In the genomic region with DNA sequence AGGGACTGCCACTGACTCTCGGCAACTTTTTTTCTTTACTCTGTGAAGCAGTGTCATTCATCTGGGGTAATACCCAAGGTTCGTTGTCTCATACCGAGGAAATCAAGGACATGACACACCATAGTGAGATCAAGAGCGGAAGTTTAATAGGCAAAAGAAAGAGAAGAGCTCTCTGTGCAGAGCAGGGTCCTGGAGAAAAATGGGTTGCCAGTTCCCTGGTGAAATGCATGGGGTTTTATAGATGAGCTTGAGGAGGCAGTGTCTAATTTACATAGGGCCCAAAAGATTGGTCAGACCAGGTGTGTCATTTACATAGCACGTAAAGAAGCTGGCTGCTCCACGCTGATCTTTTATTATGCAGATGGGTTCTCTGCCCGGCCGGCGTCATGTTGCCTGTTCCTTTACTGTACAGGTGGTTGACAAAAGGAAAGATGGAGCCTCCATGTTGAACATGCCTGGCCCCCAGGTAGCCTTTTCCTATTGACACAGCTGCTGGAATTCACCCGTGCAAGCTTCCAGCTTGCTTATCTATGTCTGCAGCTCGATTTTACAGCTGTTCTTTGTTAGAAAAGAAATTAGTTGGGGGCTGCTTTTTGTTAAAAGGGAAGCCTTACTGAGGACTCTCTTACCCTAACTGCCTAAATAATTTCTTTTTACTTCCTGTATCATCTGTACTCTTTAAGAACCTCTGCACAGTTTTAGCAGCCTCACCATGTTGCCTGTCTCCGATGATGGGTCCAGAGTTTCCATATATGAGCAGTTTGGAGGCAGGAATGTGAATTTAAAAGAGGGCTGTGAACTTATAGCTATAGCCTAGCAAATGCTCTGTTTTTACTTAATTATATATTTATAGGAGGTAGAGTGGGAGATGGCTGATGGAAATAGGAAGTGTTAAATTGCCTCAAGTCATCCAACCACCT, we compare ENCODE assay signal across 1 cellular context.
TF ChIP-seq lines count a peak whose summit lies in the region.

No MANE protein-coding gene starts in this region.

TF ChIP-seq in WTC11, 78 proteins besides CTCF, POLR2A, EP300 and RAD21 (continued from another document):
- TF ChIP-seq, protein P1, sequence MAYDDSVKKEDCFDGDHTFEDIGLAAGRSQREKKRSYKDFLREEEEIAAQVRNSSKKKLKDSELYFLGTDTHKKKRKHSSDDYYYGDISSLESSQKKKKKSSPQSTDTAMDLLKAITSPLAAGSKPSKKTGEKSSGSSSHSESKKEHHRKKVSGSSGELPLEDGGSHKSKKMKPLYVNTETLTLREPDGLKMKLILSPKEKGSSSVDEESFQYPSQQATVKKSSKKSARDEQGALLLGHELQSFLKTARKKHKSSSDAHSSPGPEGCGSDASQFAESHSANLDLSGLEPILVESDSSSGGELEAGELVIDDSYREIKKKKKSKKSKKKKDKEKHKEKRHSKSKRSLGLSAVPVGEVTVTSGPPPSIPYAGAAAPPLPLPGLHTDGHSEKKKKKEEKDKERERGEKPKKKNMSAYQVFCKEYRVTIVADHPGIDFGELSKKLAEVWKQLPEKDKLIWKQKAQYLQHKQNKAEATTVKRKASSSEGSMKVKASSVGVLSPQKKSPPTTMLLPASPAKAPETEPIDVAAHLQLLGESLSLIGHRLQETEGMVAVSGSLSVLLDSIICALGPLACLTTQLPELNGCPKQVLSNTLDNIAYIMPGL (CRISPR knock-in tag; IDR thresholded peaks at IDR 0.05) = no peak
- TF ChIP-seq, protein P2, sequence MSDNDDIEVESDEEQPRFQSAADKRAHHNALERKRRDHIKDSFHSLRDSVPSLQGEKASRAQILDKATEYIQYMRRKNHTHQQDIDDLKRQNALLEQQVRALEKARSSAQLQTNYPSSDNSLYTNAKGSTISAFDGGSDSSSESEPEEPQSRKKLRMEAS (CRISPR knock-in tag; IDR thresholded peaks at IDR 0.05) = peak; percentile 28; the same call in 1 of the 2 replicates
- TF ChIP-seq, protein P3, sequence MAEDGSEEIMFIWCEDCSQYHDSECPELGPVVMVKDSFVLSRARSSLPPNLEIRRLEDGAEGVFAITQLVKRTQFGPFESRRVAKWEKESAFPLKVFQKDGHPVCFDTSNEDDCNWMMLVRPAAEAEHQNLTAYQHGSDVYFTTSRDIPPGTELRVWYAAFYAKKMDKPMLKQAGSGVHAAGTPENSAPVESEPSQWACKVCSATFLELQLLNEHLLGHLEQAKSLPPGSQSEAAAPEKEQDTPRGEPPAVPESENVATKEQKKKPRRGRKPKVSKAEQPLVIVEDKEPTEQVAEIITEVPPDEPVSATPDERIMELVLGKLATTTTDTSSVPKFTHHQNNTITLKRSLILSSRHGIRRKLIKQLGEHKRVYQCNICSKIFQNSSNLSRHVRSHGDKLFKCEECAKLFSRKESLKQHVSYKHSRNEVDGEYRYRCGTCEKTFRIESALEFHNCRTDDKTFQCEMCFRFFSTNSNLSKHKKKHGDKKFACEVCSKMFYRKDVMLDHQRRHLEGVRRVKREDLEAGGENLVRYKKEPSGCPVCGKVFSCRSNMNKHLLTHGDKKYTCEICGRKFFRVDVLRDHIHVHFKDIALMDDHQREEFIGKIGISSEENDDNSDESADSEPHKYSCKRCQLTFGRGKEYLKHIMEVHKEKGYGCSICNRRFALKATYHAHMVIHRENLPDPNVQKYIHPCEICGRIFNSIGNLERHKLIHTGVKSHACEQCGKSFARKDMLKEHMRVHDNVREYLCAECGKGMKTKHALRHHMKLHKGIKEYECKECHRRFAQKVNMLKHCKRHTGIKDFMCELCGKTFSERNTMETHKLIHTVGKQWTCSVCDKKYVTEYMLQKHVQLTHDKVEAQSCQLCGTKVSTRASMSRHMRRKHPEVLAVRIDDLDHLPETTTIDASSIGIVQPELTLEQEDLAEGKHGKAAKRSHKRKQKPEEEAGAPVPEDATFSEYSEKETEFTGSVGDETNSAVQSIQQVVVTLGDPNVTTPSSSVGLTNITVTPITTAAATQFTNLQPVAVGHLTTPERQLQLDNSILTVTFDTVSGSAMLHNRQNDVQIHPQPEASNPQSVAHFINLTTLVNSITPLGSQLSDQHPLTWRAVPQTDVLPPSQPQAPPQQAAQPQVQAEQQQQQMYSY (CRISPR knock-in tag; IDR thresholded peaks at IDR 0.05) = no peak
- TF ChIP-seq ELF4 (CRISPR knock-in tag; IDR thresholded peaks at IDR 0.05; ENCODE audit: low read depth) (no peak), OVOL2 (CRISPR knock-in tag; IDR thresholded peaks at IDR 0.05; ENCODE audit: borderline replicate concordance) (no peak), NFATC4 (CRISPR knock-in tag; IDR thresholded peaks at IDR 0.05) (no peak), IRF2 (CRISPR knock-in tag; IDR thresholded peaks at IDR 0.05; ENCODE audit: borderline replicate concordance, low read depth) (no peak), RELA (CRISPR knock-in tag; IDR thresholded peaks at IDR 0.05; ENCODE audit: borderline replicate concordance) (no peak)
- TF ChIP-seq, protein P4, sequence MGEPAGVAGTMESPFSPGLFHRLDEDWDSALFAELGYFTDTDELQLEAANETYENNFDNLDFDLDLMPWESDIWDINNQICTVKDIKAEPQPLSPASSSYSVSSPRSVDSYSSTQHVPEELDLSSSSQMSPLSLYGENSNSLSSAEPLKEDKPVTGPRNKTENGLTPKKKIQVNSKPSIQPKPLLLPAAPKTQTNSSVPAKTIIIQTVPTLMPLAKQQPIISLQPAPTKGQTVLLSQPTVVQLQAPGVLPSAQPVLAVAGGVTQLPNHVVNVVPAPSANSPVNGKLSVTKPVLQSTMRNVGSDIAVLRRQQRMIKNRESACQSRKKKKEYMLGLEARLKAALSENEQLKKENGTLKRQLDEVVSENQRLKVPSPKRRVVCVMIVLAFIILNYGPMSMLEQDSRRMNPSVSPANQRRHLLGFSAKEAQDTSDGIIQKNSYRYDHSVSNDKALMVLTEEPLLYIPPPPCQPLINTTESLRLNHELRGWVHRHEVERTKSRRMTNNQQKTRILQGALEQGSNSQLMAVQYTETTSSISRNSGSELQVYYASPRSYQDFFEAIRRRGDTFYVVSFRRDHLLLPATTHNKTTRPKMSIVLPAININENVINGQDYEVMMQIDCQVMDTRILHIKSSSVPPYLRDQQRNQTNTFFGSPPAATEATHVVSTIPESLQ (CRISPR knock-in tag; IDR thresholded peaks at IDR 0.05) = no peak
